15 cellular contexts compared by ENCODE assay signal in genomic region chr3:150344079-150344478, GRCh38.
DNase-seq lines count a peak whose midpoint lies in the region; FAIRE-seq and TF ChIP-seq lines count a peak whose summit lies in the region.
"Had no signal": no experiment of that assay in that cellular context is flagged by ENCODE, and none has a peak within 500 bp of the region (broad histone marks: within the 10 kb centered on the region; RNA-seq: fewer than 3 reads in every experiment).

No MANE protein-coding gene starts in this region.

- H3K4me1 ChIP-seq in endodermal cell (ENCODE audit: control insufficient read depth, insufficient read depth, low read length) = no peaks in the 10 kb centered on the region

- H3K4me3 Mint-ChIP-seq in endodermal cell (no peak overlapping the region), osteocyte (ENCODE audit: unreplicated experiment) (no peak overlapping the region)
- H3K4me3 Mint-ChIP-seq: IgD-negative memory B cell had no signal

- no peak for TF ChIP-seq POLR2A in H54 (IDR thresholded peaks at IDR 0.05; ENCODE audit: low read depth, low read length)

- no peak overlapping the region for H3K4me3 ChIP-seq in endodermal cell (ENCODE audit: low read length)

- DNase-seq in H54 (ENCODE audit: insufficient read length, low spot score) (no peak), NCI-H69 (lab: John Stamatoyannopoulos, UW) (peak; percentile 52), endodermal cell (no peak), osteocyte (ENCODE audit: extremely low spot score, unreplicated experiment) (no peak), SIG-M5 treated with dmso at 0.1 percent for 504 hours (lab: John Stamatoyannopoulos, UW; ENCODE audit: unreplicated experiment) (no peak), SW480 (ENCODE audit: low spot score) (no peak), SIG-M5 (lab: John Stamatoyannopoulos, UW) (no peak), NCI-H1436 treated with DMSO at 0.1 percent for 48 hours (lab: John Stamatoyannopoulos, UW) (no peak)
- DNase-seq: COR-L47, EL, Kasumi-1, NCI-H1105 treated with DMSO at 0.1 percent for 48 hours, NCI-H2081, NCI-H774 had no signal

- H3K27ac Mint-ChIP-seq in endodermal cell (peak overlapping the region; percentile 2), osteocyte (ENCODE audit: unreplicated experiment) (peak overlapping the region; percentile 45)
- H3K27ac Mint-ChIP-seq: IgD-negative memory B cell had no signal

- peak; percentile 15 for FAIRE-seq in H54 (lab: Jason Lieb, UNC)

- WGBS in endodermal cell (ENCODE audit: insufficient coverage in 1 of 2, insufficient read length in 1 of 2), 2 experiments = 86 to 92% methylated on average over 2 to 4 of the region's 4 CpGs

- no peak overlapping the region for H3K9ac ChIP-seq in endodermal cell (ENCODE audit: extremely low read depth, low read length, poor library complexity, severe bottlenecking)

- H3K27ac ChIP-seq in endodermal cell (ENCODE audit: low read depth, low read length) = no peak overlapping the region

- no peaks in the 10 kb centered on the region for H3K27me3 ChIP-seq in endodermal cell (ENCODE audit: control insufficient read depth, insufficient read depth, low read length, poor library complexity, severe bottlenecking)

- TF ChIP-seq CTCF in endodermal cell (conservative IDR thresholded peaks at IDR 0.05) = no peak
- no peak for TF ChIP-seq CTCF in osteocyte (IDR thresholded peaks at IDR 0.05)

- no peaks in the 10 kb centered on the region for H3K9me3 Mint-ChIP-seq in endodermal cell
- no peaks in the 10 kb centered on the region for H3K9me3 Mint-ChIP-seq in osteocyte (ENCODE audit: unreplicated experiment)
- H3K9me3 Mint-ChIP-seq: IgD-negative memory B cell had no signal

- H3K9me3 ChIP-seq in endodermal cell (ENCODE audit: control insufficient read depth, low read length) = no peaks in the 10 kb centered on the region

- H3K36me3 Mint-ChIP-seq in endodermal cell (ENCODE audit: low read depth) = no peaks in the 10 kb centered on the region
- no peaks in the 10 kb centered on the region for H3K36me3 Mint-ChIP-seq in osteocyte (ENCODE audit: unreplicated experiment)
- H3K36me3 Mint-ChIP-seq: IgD-negative memory B cell had no signal

- no peaks in the 10 kb centered on the region for H3K36me3 ChIP-seq in endodermal cell (ENCODE audit: control insufficient read depth, insufficient read depth, low read length)

- H3K27me3 Mint-ChIP-seq in endodermal cell (ENCODE audit: insufficient read depth) (no peaks in the 10 kb centered on the region), osteocyte (ENCODE audit: unreplicated experiment) (no peaks in the 10 kb centered on the region)

- H3K4me1 Mint-ChIP-seq in endodermal cell (peaks cover 15% of the 10 kb centered on the region), osteocyte (ENCODE audit: unreplicated experiment) (peaks cover 62% of the 10 kb centered on the region)
